In genomic region chr6:53100561-53100960, GRCh38 we compare ENCODE assay signal across 31 cellular contexts. TPM values are rescaled to one million over a fixed set of nuclear protein-coding genes. Genes with fewer than 3 reads are reported as not detected.
"Had no signal": no experiment of that assay in that cellular context is flagged by ENCODE, and none has a peak within 500 bp of the region (broad histone marks: within the 10 kb centered on the region; RNA-seq: fewer than 3 reads in every experiment).

No MANE protein-coding gene starts in this region.

- H3K27ac Mint-ChIP-seq: activated CD4-positive, alpha-beta memory T cell treated with anti-CD3 and anti-CD28 coated beads for 36 hours; activated naive CD8-positive, alpha-beta T cell treated with anti-CD3 and anti-CD28 coated beads, Interleukin-2, amount 50 U/mL, for 24 hours; activated T-helper 2 cell treated with anti-CD3 and anti-CD28 coated beads, Interferon-gamma antibody, Interleukin-2, Interleukin-4, amounts not matched to agents 10 μg/mL and 5 μg/mL and 100 μg/mL, durations not matched to agents 14 hours and 24 hours and 36 hours; nephron; T-helper 17 cell had no signal

- H3K9me3 ChIP-seq: esophagus squamous epithelium, gastrocnemius medialis, spleen, tibial nerve had no signal

- H3K4me1 ChIP-seq: esophagus squamous epithelium, gastrocnemius medialis, spleen, tibial nerve had no signal

- DNase-seq: activated CD4-positive, alpha-beta T cell treated with anti-CD3 and anti-CD28 coated beads for 48 hours; activated CD8-positive, alpha-beta memory T cell treated with anti-CD3 and anti-CD28 coated beads, Interleukin-2, amount 50 U/mL, for 4 hours; activated naive CD8-positive, alpha-beta T cell treated with anti-CD3 and anti-CD28 coated beads, Interleukin-2, amount 50 U/mL, for 24 hours; activated T-cell treated with anti-CD3 and anti-CD28 coated beads, Interleukin-2, amount 50 U/mL, for 4 hours; anterior cingulate cortex; dermis blood vessel endothelial cell; effector CD4-positive, alpha-beta T cell; esophagus squamous epithelium; gastrocnemius medialis; islet precursor cell; left ventricle myocardium superior; posterior cingulate gyrus; right cardiac atrium; spleen; stimulated activated naive CD4-positive, alpha-beta T cell treated with Interleukin-2 at 50 U/mL for 16 hours; T-helper 17 cell; T1000; WERI-Rb-1 had no signal

- H3K9me3 Mint-ChIP-seq: activated CD4-positive, alpha-beta memory T cell treated with anti-CD3 and anti-CD28 coated beads for 36 hours; activated naive CD4-positive, alpha-beta T cell treated with anti-CD3 and anti-CD28 coated beads, Interleukin-2, amount 50 U/mL, for 24 hours; activated naive CD8-positive, alpha-beta T cell treated with anti-CD3 and anti-CD28 coated beads, Interleukin-2, amount 50 U/mL, for 24 hours; activated T-cell treated with anti-CD3 and anti-CD28 coated beads, Interleukin-2, amount 50 U/mL, for 4 hours; activated T-helper 2 cell treated with anti-CD3 and anti-CD28 coated beads, Interferon-gamma antibody, Interleukin-2, Interleukin-4, amounts not matched to agents 10 μg/mL and 5 μg/mL and 100 μg/mL, durations not matched to agents 14 hours and 24 hours and 36 hours; central memory CD8-positive, alpha-beta T cell; nephron had no signal

- H3K4me3 Mint-ChIP-seq: activated CD4-positive, alpha-beta memory T cell treated with anti-CD3 and anti-CD28 coated beads for 36 hours; activated naive CD4-positive, alpha-beta T cell treated with anti-CD3 and anti-CD28 coated beads, Interleukin-2, amount 50 U/mL, for 24 hours; activated naive CD8-positive, alpha-beta T cell treated with anti-CD3 and anti-CD28 coated beads, Interleukin-2, amount 50 U/mL, for 24 hours; activated T-cell treated with anti-CD3 and anti-CD28 coated beads, Interleukin-2, amount 50 U/mL, for 4 hours; central memory CD8-positive, alpha-beta T cell; nephron; T-helper 17 cell had no signal

- H3K27me3 ChIP-seq: esophagus squamous epithelium, gastrocnemius medialis, hepatocyte, spleen, tibial nerve had no signal

- ATAC-seq: activated CD4-positive, CD25-positive, alpha-beta regulatory T cell treated with anti-CD3 and anti-CD28 coated beads, Interleukin-2, amount 50 U/mL, for 24 hours; activated naive CD8-positive, alpha-beta T cell treated with anti-CD3 and anti-CD28 coated beads, Interleukin-2, amount 50 U/mL, for 24 hours; activated T-cell treated with anti-CD3 and anti-CD28 coated beads, Interleukin-2, amount 50 U/mL, for 4 hours; gastrocnemius medialis; left ventricle myocardium superior; right cardiac atrium; T-helper 17 cell had no signal

- H3K27me3 Mint-ChIP-seq: activated CD4-positive, alpha-beta memory T cell treated with anti-CD3 and anti-CD28 coated beads for 36 hours; activated naive CD4-positive, alpha-beta T cell treated with anti-CD3 and anti-CD28 coated beads, Interleukin-2, amount 50 U/mL, for 24 hours; activated naive CD8-positive, alpha-beta T cell treated with anti-CD3 and anti-CD28 coated beads, Interleukin-2, amount 50 U/mL, for 24 hours; central memory CD8-positive, alpha-beta T cell; T-helper 17 cell had no signal

- H3K4me3 ChIP-seq: esophagus squamous epithelium, gastrocnemius medialis, hepatocyte, spleen, tibial nerve had no signal

- H3K4me1 Mint-ChIP-seq: activated naive CD4-positive, alpha-beta T cell treated with anti-CD3 and anti-CD28 coated beads, Interleukin-2, amount 50 U/mL, for 24 hours; activated naive CD8-positive, alpha-beta T cell treated with anti-CD3 and anti-CD28 coated beads, Interleukin-2, amount 50 U/mL, for 24 hours; central memory CD8-positive, alpha-beta T cell; nephron; T-helper 17 cell had no signal

RNA-seq across cellular contexts. Expression of gene GCM1, which starts 48.1 kb away (rescaled TPM):
- total RNA-seq: activated CD4-positive, alpha-beta memory T cell treated with anti-CD3 and anti-CD28 coated beads for 36 hours; activated T-helper 2 cell treated with anti-CD3 and anti-CD28 coated beads, Interferon-gamma antibody, Interleukin-2, Interleukin-4, amounts not matched to agents 10 μg/mL and 5 μg/mL and 100 μg/mL, durations not matched to agents 14 hours and 24 hours and 36 hours; bronchial epithelial cell; dermis blood vessel endothelial cell; gastrocnemius medialis; left ventricle myocardium superior; mucosa of gallbladder; osteoblast; right cardiac atrium; temporal lobe; urinary bladder had no signal
